Comparison of ENCODE assay signal across 11 cellular contexts in genomic region chr17:47882247-47882646, GRCh38. TPM values are rescaled to one million over a fixed set of nuclear protein-coding genes. Genes with fewer than 3 reads are reported as not detected.
DNase-seq lines count a peak whose midpoint lies in the region; ATAC-seq, FAIRE-seq and TF ChIP-seq lines count a peak whose summit lies in the region.
"Had no signal": no experiment of that assay in that cellular context is flagged by ENCODE, and none has a peak within 500 bp of the region (broad histone marks: within the 10 kb centered on the region; RNA-seq: fewer than 3 reads in every experiment).

No MANE protein-coding gene starts in this region.

- CTCF ChIA-PET in activated naive CD4-positive, alpha-beta T cell treated with anti-CD3 and anti-CD28 coated beads for 36 hours (lab: Charles Lee): interaction anchor here (15.6 kb wide), 1 partner anchor 36 kb away, joined by 460 read pairs; the partner anchor contains the start of genes SCRN2 and SP6

- no peak overlapping the region for H3K4me3 Mint-ChIP-seq in activated naive CD4-positive, alpha-beta T cell treated with anti-CD3 and anti-CD28 coated beads for 36 hours

- no peaks in the 10 kb centered on the region for H3K4me1 ChIP-seq in MM.1S (ENCODE audit: low read length)
- H3K4me1 ChIP-seq in pancreas: no peaks in the 10 kb centered on the region

- no peaks in the 10 kb centered on the region for H3K36me3 Mint-ChIP-seq in activated naive CD4-positive, alpha-beta T cell treated with anti-CD3 and anti-CD28 coated beads for 36 hours (ENCODE audit: low read depth)
- H3K36me3 Mint-ChIP-seq: naive thymus-derived CD4-positive, alpha-beta T cell had no signal

- peak overlapping the region; percentile 30 for H3K4me3 ChIP-seq in MM.1S (ENCODE audit: low read length)
- no peak overlapping the region for H3K4me3 ChIP-seq in pancreas

- peak overlapping the region; percentile 25; the same call in 1 of the 2 replicates for H2AFZ ChIP-seq in MM.1S (ENCODE audit: low read length)

- H3K27me3 Mint-ChIP-seq in activated naive CD4-positive, alpha-beta T cell treated with anti-CD3 and anti-CD28 coated beads for 36 hours (ENCODE audit: low read depth): peaks cover 5% of the 10 kb centered on the region

- no peaks in the 10 kb centered on the region for H3K9me3 Mint-ChIP-seq in activated naive CD4-positive, alpha-beta T cell treated with anti-CD3 and anti-CD28 coated beads for 36 hours
- H3K9me3 Mint-ChIP-seq: naive thymus-derived CD4-positive, alpha-beta T cell had no signal

- H3K27me3 ChIP-seq in MM.1S (replicated peaks; ENCODE audit: insufficient read depth, low read length) (peaks cover 43% of the 10 kb centered on the region), pancreas (no peaks in the 10 kb centered on the region)

- peak in 3 of 4 donors; percentile 39 to 40 (median 40) for ATAC-seq in pancreas
- no peak for ATAC-seq in GM18502 (IDR thresholded peaks at IDR 0.05; ENCODE audit: poor library complexity, unreplicated experiment)
- ATAC-seq: naive thymus-derived CD4-positive, alpha-beta T cell had no signal

- peaks cover 39% of the 10 kb centered on the region for H3K4me1 Mint-ChIP-seq in activated naive CD4-positive, alpha-beta T cell treated with anti-CD3 and anti-CD28 coated beads for 36 hours (ENCODE audit: low read depth)

- H4K20me1 ChIP-seq in MM.1S (ENCODE audit: insufficient read depth, low read length): no peaks in the 10 kb centered on the region

- 51 to 56% methylated on average over 7 of the region's 7 CpGs for WGBS in pancreas, 2 donors

- H3K27ac Mint-ChIP-seq in activated naive CD4-positive, alpha-beta T cell treated with anti-CD3 and anti-CD28 coated beads for 36 hours: no peak overlapping the region
- H3K27ac Mint-ChIP-seq: CD4-positive, alpha-beta memory T cell had no signal

- H3K27ac ChIP-seq in MM.1S (ENCODE audit: low read length) (no peak overlapping the region), pancreas (no peak overlapping the region)

- DNase-seq in AG09319 (ENCODE audit: extremely low read depth, low read depth) (peak; percentile 22), MM.1S (no peak), fibroblast of gingiva (ENCODE audit: low read depth) (peak; percentile 57), pancreas (no peak), occipital lobe (lab: John Stamatoyannopoulos, UW) (no peak)
- no peak for DNase-seq in activated naive CD4-positive, alpha-beta T cell treated with anti-CD3 and anti-CD28 coated beads for 36 hours
- DNase-seq in activated CD4-positive, alpha-beta T cell treated with anti-CD3 and anti-CD28 coated beads, Interleukin-2, amount 50 U/mL, for 4 hours: no peak
- DNase-seq: CD4-positive, alpha-beta memory T cell; naive thymus-derived CD4-positive, alpha-beta T cell had no signal

- H3K9ac ChIP-seq in MM.1S (ENCODE audit: low read length): no peak overlapping the region

- H3K9me3 ChIP-seq in MM.1S (replicated peaks; ENCODE audit: insufficient read depth, low read length) (no peaks in the 10 kb centered on the region), pancreas (no peaks in the 10 kb centered on the region)

- no peaks in the 10 kb centered on the region for H3F3A ChIP-seq in MM.1S (ENCODE audit: insufficient read depth, low read length)

- TF ChIP-seq CTCF in AG09319 (IDR thresholded peaks at IDR 0.05; ENCODE audit: low read depth, low read length): no peak
- TF ChIP-seq CTCF in MM.1S (IDR thresholded peaks at IDR 0.05; ENCODE audit: low read length): no peak
- TF ChIP-seq CTCF in pancreas (IDR thresholded peaks at IDR 0.05): no peak

- no peaks in the 10 kb centered on the region for H3K36me3 ChIP-seq in MM.1S (replicated peaks; ENCODE audit: insufficient read depth, low read length)
- H3K36me3 ChIP-seq in pancreas: no peaks in the 10 kb centered on the region

- no peak for FAIRE-seq in pancreas (lab: Jason Lieb, UNC)
- FAIRE-seq: GM12892 had no signal

- peak overlapping the region; percentile 55 for H3K4me2 ChIP-seq in MM.1S (ENCODE audit: low read depth, low read length)

- no peaks in the 10 kb centered on the region for H3K9me2 ChIP-seq in MM.1S (replicated peaks; ENCODE audit: insufficient read depth, low read length)

- intact Hi-C loops in pancreas (cut with DNase I): no loop called here
- intact Hi-C loops in activated naive CD4-positive, alpha-beta T cell treated with anti-CD3 and anti-CD28 coated beads for 36 hours (cut with micrococcal nuclease): no loop called here

- H3K79me2 ChIP-seq in MM.1S (ENCODE audit: low read length): no peaks in the 10 kb centered on the region

RNA-seq across cellular contexts. Expression of gene SP2, which starts 13.8 kb away (rescaled TPM):
- total RNA-seq in pancreas: 1 to 10 TPM; 5.2 to 8.8 (median 6.9) TPM
- 1 to 10 TPM; 5.5 to 8.5 TPM for polyA plus RNA-seq in pancreas
- 10 to 100 TPM; 17.4 to 19.5 TPM for total RNA-seq in activated naive CD4-positive, alpha-beta T cell treated with anti-CD3 and anti-CD28 coated beads for 36 hours
- total RNA-seq in occipital lobe: 0.31 TPM

RNA-seq across cellular contexts. Expression of gene SP6, which starts 31.3 kb away (rescaled TPM):
- total RNA-seq in pancreas (under 1 TPM; 0.12 to 0.56 (median 0.22) TPM), occipital lobe (0.16 TPM)
- polyA plus RNA-seq in pancreas: under 1 TPM; 0.16 to 0.27 TPM
- under 1 TPM; 0.10 to 0.19 TPM for total RNA-seq in activated naive CD4-positive, alpha-beta T cell treated with anti-CD3 and anti-CD28 coated beads for 36 hours
- total RNA-seq: CD4-positive, alpha-beta memory T cell had no signal
- polyA plus RNA-seq: CD4-positive, alpha-beta memory T cell had no signal

RNA-seq across cellular contexts. Expression of gene SCRN2, which starts 41.2 kb away (rescaled TPM):
- total RNA-seq in pancreas: 10 to 100 TPM; 12.6 to 24.3 (median 19.0) TPM
- 10 to 100 TPM; 50.4 to 56.1 TPM for polyA plus RNA-seq in pancreas
- 10 to 100 TPM; 15.1 to 16.3 TPM for total RNA-seq in activated naive CD4-positive, alpha-beta T cell treated with anti-CD3 and anti-CD28 coated beads for 36 hours
- 17.8 TPM for total RNA-seq in occipital lobe

RNA-seq across cellular contexts. Expression of gene LRRC46, which starts 50.8 kb away (rescaled TPM):
- total RNA-seq in pancreas (under 1 TPM; 0.14 to 0.66 (median 0.38) TPM), occipital lobe (not detected)
- 1 to 10 TPM in 1 of 2 donors, under 1 TPM in 1; 0.73 to 1.8 TPM for polyA plus RNA-seq in pancreas
- under 1 TPM; 0.31 to 0.52 TPM for total RNA-seq in activated naive CD4-positive, alpha-beta T cell treated with anti-CD3 and anti-CD28 coated beads for 36 hours
- polyA plus RNA-seq: CD4-positive, alpha-beta memory T cell had no signal

RNA-seq across cellular contexts. Expression of gene MRPL10, which starts 50.9 kb away (rescaled TPM):
- 10 to 100 TPM; 16.8 to 35.2 (median 25.1) TPM for total RNA-seq in pancreas
- 10 to 100 TPM; 18.3 to 23.2 TPM for polyA plus RNA-seq in pancreas
- 10 to 100 TPM; 66.7 to 70.0 TPM for total RNA-seq in activated naive CD4-positive, alpha-beta T cell treated with anti-CD3 and anti-CD28 coated beads for 36 hours
- total RNA-seq in occipital lobe: 9.7 TPM

Comparison
In these comparisons a context has a peak if more than half of its experiments do, and no peak if none do; other contexts are left out.
1. DNase-seq: peak in AG09319 (single experiment) and fibroblast of gingiva (single experiment); none in MM.1S (single experiment), pancreas (0 of 6), activated naive CD4-positive, alpha-beta T cell treated with anti-CD3 and anti-CD28 coated beads for 36 hours (single experiment), activated CD4-positive, alpha-beta T cell treated with anti-CD3 and anti-CD28 coated beads, Interleukin-2, amount 50 U/mL, for 4 hours (0 of 2) and occipital lobe (single experiment).